1 cellular context compared by ENCODE assay signal in genomic region chr1:42816600-42817439, GRCh38.
TF ChIP-seq lines count a peak whose summit lies in the region.

Gene ERMAP, plus strand, starts transcription at chr1:42817122. Its CDS starts 13,327 bp downstream, at chr1:42830449.
Gene SVBP, minus strand, starts transcription at chr1:42817397. Its CDS starts 853 bp downstream, at chr1:42816544.

TF ChIP-seq in HEK293, 187 proteins besides CTCF, POLR2A, EP300 and RAD21 (continued from another document and continues in another):
- peak; percentile 76; the same call in 1 of the 2 replicates for TF ChIP-seq PRDM10 (tag by site-specific recombination; IDR thresholded peaks at IDR 0.05)
- no peak for TF ChIP-seq GLI2 (tag by site-specific recombination; IDR thresholded peaks at IDR 0.05; ENCODE audit: borderline replicate concordance, low read depth)
- 0 out of 2 replicates have a peak, but pooled peaks have one; percentile 28 for TF ChIP-seq ZEB2 (tag by site-specific recombination; IDR thresholded peaks at IDR 0.05)
- no peak for TF ChIP-seq ZNF416 (tag by site-specific recombination; IDR thresholded peaks at IDR 0.05)
- peak; percentile 71; the same call in 1 of the 2 replicates for TF ChIP-seq ZNF2 (tag by site-specific recombination; IDR thresholded peaks at IDR 0.05)
- TF ChIP-seq ZNF324 (tag by site-specific recombination; IDR thresholded peaks at IDR 0.05) = no peak
- no peak for TF ChIP-seq PRDM4 (tag by site-specific recombination; IDR thresholded peaks at IDR 0.05)
- TF ChIP-seq ZNF155 (tag by site-specific recombination; IDR thresholded peaks at IDR 0.05) = no peak
- TF ChIP-seq ZNF350 (tag by site-specific recombination; IDR thresholded peaks at IDR 0.05) = no peak
- no peak for TF ChIP-seq ZNF146 (tag by site-specific recombination; IDR thresholded peaks at IDR 0.05)
- no peak for TF ChIP-seq ZNF791 (tag by site-specific recombination; IDR thresholded peaks at IDR 0.05)
- TF ChIP-seq SALL2 (tag by site-specific recombination; IDR thresholded peaks at IDR 0.05; ENCODE audit: borderline replicate concordance) = no peak
- no peak for TF ChIP-seq ZNF175 (tag by site-specific recombination; IDR thresholded peaks at IDR 0.05)
- 0 out of 2 replicates have a peak, but pooled peaks have one; percentile 45 for TF ChIP-seq ZXDB (tag by site-specific recombination; IDR thresholded peaks at IDR 0.05)
- no peak for TF ChIP-seq RBAK (tag by site-specific recombination; IDR thresholded peaks at IDR 0.05)
- no peak for TF ChIP-seq ZNF354C (tag by site-specific recombination; IDR thresholded peaks at IDR 0.05; ENCODE audit: borderline replicate concordance, low read depth)
- no peak for TF ChIP-seq ZNF521 (tag by site-specific recombination; IDR thresholded peaks at IDR 0.05)
- no peak for TF ChIP-seq SCRT1 (tag by site-specific recombination; IDR thresholded peaks at IDR 0.05; ENCODE audit: borderline replicate concordance)
- TF ChIP-seq ZNF621 (tag by site-specific recombination; IDR thresholded peaks at IDR 0.05) = no peak
- no peak for TF ChIP-seq ZNF239 (tag by site-specific recombination; IDR thresholded peaks at IDR 0.05)
- no peak for TF ChIP-seq MEIS1 (CRISPR knock-in tag; IDR thresholded peaks at IDR 0.05; ENCODE audit: borderline replicate concordance)
- no peak; the same call in 1 of the 2 replicates for TF ChIP-seq KLF16 (tag by site-specific recombination; IDR thresholded peaks at IDR 0.05)
- no peak for TF ChIP-seq ZNF518A (tag by site-specific recombination; conservative IDR thresholded peaks at IDR 0.05; ENCODE audit: low read depth)
- TF ChIP-seq ZBTB11 (tag by site-specific recombination; conservative IDR thresholded peaks at IDR 0.05; ENCODE audit: low read depth) = 0 out of 2 replicates have a peak, but pooled peaks have one; percentile 12
- TF ChIP-seq ZNF121 (tag by site-specific recombination; IDR thresholded peaks at IDR 0.05) = no peak
- no peak; the same call in 1 of the 2 replicates for TF ChIP-seq ZNF561 (tag by site-specific recombination; IDR thresholded peaks at IDR 0.05; ENCODE audit: borderline replicate concordance)
- TF ChIP-seq ZFP69B (tag by site-specific recombination; IDR thresholded peaks at IDR 0.05) = no peak
- TF ChIP-seq ZNF837 (tag by site-specific recombination; IDR thresholded peaks at IDR 0.05) = no peak
- no peak for TF ChIP-seq ZNF341 (tag by site-specific recombination; IDR thresholded peaks at IDR 0.05; ENCODE audit: low read depth)
- TF ChIP-seq ZNF560 (tag by site-specific recombination; IDR thresholded peaks at IDR 0.05; ENCODE audit: borderline replicate concordance) = no peak
- no peak for TF ChIP-seq ZNF707 (tag by site-specific recombination; IDR thresholded peaks at IDR 0.05)
- TF ChIP-seq OVOL3 (tag by site-specific recombination; IDR thresholded peaks at IDR 0.05) = no peak
- TF ChIP-seq MZF1 (tag by site-specific recombination; IDR thresholded peaks at IDR 0.05; ENCODE audit: borderline replicate concordance) = no peak
- no peak for TF ChIP-seq ZNF26 (tag by site-specific recombination; IDR thresholded peaks at IDR 0.05)
- TF ChIP-seq ZNF501 (tag by site-specific recombination; IDR thresholded peaks at IDR 0.05) = no peak
- TF ChIP-seq ZNF571 (tag by site-specific recombination; IDR thresholded peaks at IDR 0.05) = no peak
- TF ChIP-seq SP2 (tag by site-specific recombination; IDR thresholded peaks at IDR 0.05) = peak; percentile 79
- TF ChIP-seq ZNF473 (tag by site-specific recombination; IDR thresholded peaks at IDR 0.05) = no peak
- no peak for TF ChIP-seq ZNF449 (tag by site-specific recombination; IDR thresholded peaks at IDR 0.05)
- peak; percentile 58 for TF ChIP-seq ZNF660 (tag by site-specific recombination; IDR thresholded peaks at IDR 0.05)
- peak; percentile 20; the same call in 1 of the 2 replicates for TF ChIP-seq ZBTB20 (tag by site-specific recombination; IDR thresholded peaks at IDR 0.05)
- no peak for TF ChIP-seq ZNF664 (tag by site-specific recombination; IDR thresholded peaks at IDR 0.05)
- no peak for TF ChIP-seq MYNN (tag by site-specific recombination; IDR thresholded peaks at IDR 0.05; ENCODE audit: borderline replicate concordance)
- TF ChIP-seq ZNF202 (tag by site-specific recombination; IDR thresholded peaks at IDR 0.05; ENCODE audit: borderline replicate concordance) = no peak
- no peak for TF ChIP-seq ZNF292 (tag by site-specific recombination; IDR thresholded peaks at IDR 0.05; ENCODE audit: borderline replicate concordance, low read depth)
- no peak for TF ChIP-seq ZNF768 (tag by site-specific recombination; IDR thresholded peaks at IDR 0.05)
